In genomic region chr21:42734323-42734971, GRCh38 we compare ENCODE assay signal across 1 cellular context.
TF ChIP-seq lines count a peak whose summit lies in the region.

No MANE protein-coding gene starts in this region.

TF ChIP-seq in HepG2, 621 proteins besides CTCF, POLR2A, EP300 and RAD21 (continued from another document):
- TF ChIP-seq PHF20 (CRISPR knock-in tag; IDR thresholded peaks at IDR 0.05) (no peak), ZNF292 (CRISPR knock-in tag; IDR thresholded peaks at IDR 0.05; ENCODE audit: borderline replicate concordance, low read depth) (no peak; the same call in 1 of the 2 replicates), ZNF576 (CRISPR knock-in tag; IDR thresholded peaks at IDR 0.05) (no peak), ZNF407 (CRISPR knock-in tag; IDR thresholded peaks at IDR 0.05; ENCODE audit: not compliant biosample characterization) (no peak), BATF2 (CRISPR knock-in tag; IDR thresholded peaks at IDR 0.05) (no peak), EZH2 (conservative IDR thresholded peaks at IDR 0.05; ENCODE audit: low read depth, low read length) (no peak), ZNF101 (CRISPR knock-in tag; IDR thresholded peaks at IDR 0.05; ENCODE audit: borderline replicate concordance, low read depth) (no peak), MYC (CRISPR knock-in tag; IDR thresholded peaks at IDR 0.05; ENCODE audit: borderline replicate concordance) (no peak), SRF (IDR thresholded peaks at IDR 0.05; ENCODE audit: low read depth, low read length) (no peak), PHB2 (IDR thresholded peaks at IDR 0.05; ENCODE audit: partially characterized antibody) (no peak), ZNF17 (CRISPR knock-in tag; IDR thresholded peaks at IDR 0.05) (no peak), ZFP1 (CRISPR knock-in tag; IDR thresholded peaks at IDR 0.05) (peak; percentile 57; the same call in 1 of the 2 replicates), ZBTB7B (CRISPR knock-in tag; IDR thresholded peaks at IDR 0.05) (no peak), ZNF451 (CRISPR knock-in tag; IDR thresholded peaks at IDR 0.05) (no peak), ZNF552 (CRISPR knock-in tag; IDR thresholded peaks at IDR 0.05; ENCODE audit: borderline replicate concordance) (no peak), CEBPZ (IDR thresholded peaks at IDR 0.05; ENCODE audit: low read length) (no peak), ZNF766 (CRISPR knock-in tag; IDR thresholded peaks at IDR 0.05; ENCODE audit: borderline replicate concordance) (no peak), NFIB (CRISPR knock-in tag; IDR thresholded peaks at IDR 0.05; ENCODE audit: borderline replicate concordance) (no peak), MXD4 (CRISPR knock-in tag; IDR thresholded peaks at IDR 0.05) (no peak)
- TF ChIP-seq, protein P1, sequence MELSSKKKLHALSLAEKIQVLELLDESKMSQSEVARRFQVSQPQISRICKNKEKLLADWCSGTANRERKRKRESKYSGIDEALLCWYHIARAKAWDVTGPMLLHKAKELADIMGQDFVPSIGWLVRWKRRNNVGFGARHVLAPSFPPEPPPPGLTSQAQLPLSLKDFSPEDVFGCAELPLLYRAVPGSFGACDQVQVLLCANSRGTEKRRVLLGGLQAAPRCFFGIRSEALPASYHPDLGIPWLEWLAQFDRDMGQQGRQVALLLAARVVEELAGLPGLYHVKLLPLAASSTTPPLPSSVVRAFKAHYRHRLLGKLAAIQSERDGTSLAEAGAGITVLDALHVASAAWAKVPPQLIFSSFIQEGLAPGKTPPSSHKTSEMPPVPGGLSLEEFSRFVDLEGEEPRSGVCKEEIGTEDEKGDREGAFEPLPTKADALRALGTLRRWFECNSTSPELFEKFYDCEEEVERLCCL (CRISPR knock-in tag; IDR thresholded peaks at IDR 0.05; ENCODE audit: borderline replicate concordance), result no peak
TF ChIP-seq in HepG2: peak in this region for 122.
